In the genomic region with DNA sequence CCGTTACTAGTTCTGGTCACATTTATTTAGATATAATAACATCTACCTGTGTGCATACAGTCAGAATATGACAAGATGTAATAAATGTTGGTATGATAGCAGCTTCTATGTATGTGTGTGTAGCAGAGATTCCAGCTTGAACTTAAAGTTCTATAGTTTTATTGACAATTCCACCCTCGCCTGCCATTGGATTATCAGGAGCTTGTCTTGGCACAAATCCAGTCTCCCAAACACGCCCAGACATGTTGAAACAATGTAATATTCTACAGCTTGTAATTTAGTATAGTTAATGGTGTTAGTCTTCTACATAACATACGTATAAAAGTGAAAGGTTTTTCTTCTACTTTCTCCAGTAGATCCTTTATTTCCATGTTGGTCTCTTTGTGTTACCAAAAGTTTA, we compare ENCODE assay signal across 14 cellular contexts. TPM values are rescaled to one million over a fixed set of nuclear protein-coding genes. Genes with fewer than 3 reads are reported as not detected.
DNase-seq lines count a peak whose midpoint lies in the region; ATAC-seq and TF ChIP-seq lines count a peak whose summit lies in the region.
"Had no signal": no experiment of that assay in that cellular context is flagged by ENCODE, and none has a peak within 500 bp of the region (broad histone marks: within the 10 kb centered on the region; RNA-seq: fewer than 3 reads in every experiment).

No MANE protein-coding gene starts in this region.

- H3K36me3 ChIP-seq in brain microvascular endothelial cell (replicated peaks), result no peaks in the 10 kb centered on the region
- H3K36me3 ChIP-seq: pancreas, spleen had no signal

- TF ChIP-seq CTCF in brain microvascular endothelial cell (IDR thresholded peaks at IDR 0.05; ENCODE audit: low read depth, low read length, missing control alignments), result no peak
- no peak for TF ChIP-seq CTCF in lower leg skin (IDR thresholded peaks at IDR 0.05)

- in situ Hi-C loops in brain microvascular endothelial cell (cut with HindIII; ENCODE audit: low pct_ligation_motif_present, low sequenced_read_pairs), result no loop called here

- no peaks in the 10 kb centered on the region for H3K27me3 ChIP-seq in brain microvascular endothelial cell (replicated peaks)
- H3K27me3 ChIP-seq: pancreas, spleen had no signal

- no peak overlapping the region for H3K4me3 ChIP-seq in brain microvascular endothelial cell (ENCODE audit: low read depth, low read length)
- H3K4me3 ChIP-seq in lower leg skin (ENCODE audit: low read depth, poor library complexity, severe bottlenecking), result no peak overlapping the region
- H3K4me3 ChIP-seq: pancreas, spleen had no signal

- H3K27ac ChIP-seq in brain microvascular endothelial cell, result peak overlapping the region; percentile 83
- H3K27ac ChIP-seq: pancreas, spleen had no signal

- 49 to 56% methylated on average over 4 of the region's 4 CpGs for WGBS in lower leg skin, 2 donors

- intact Hi-C loops in lower leg skin (cut with DNase I; ENCODE audit: low total_unique reads), result no loop called here

- peak; percentile 19 for DNase-seq in DMS153 treated with DMSO at 0.1 percent for 48 hours (lab: John Stamatoyannopoulos, UW; ENCODE audit: unreplicated experiment)
- peak; percentile 82 for DNase-seq in LoVo (ENCODE audit: low spot score)
- DNase-seq in brain microvascular endothelial cell, result no peak
- peak; percentile 29 to 59 for DNase-seq in lung microvascular endothelial cell (ENCODE audit: low read depth in 2 of 2)
- no peak for DNase-seq in HCEC 1CT
- no peak for DNase-seq in lower leg skin (ENCODE audit: low spot score in 2 of 2)
- DNase-seq: activated naive CD4-positive, alpha-beta T cell; DMS53; endodermal cell; NCI-H2171 treated with DMSO at 0.1 percent for 48 hours; pancreas; spleen had no signal

- no peak for TF ChIP-seq POLR2A in lower leg skin (IDR thresholded peaks at IDR 0.05)

- ATAC-seq in HG03342 (IDR thresholded peaks at IDR 0.05; ENCODE audit: unreplicated experiment), result no peak
- ATAC-seq in GM19463 (IDR thresholded peaks at IDR 0.05; ENCODE audit: unreplicated experiment), result no peak
- ATAC-seq: pancreas had no signal

RNA-seq across cellular contexts. Expression of a gene that starts 44.4 kb away (rescaled TPM):
- 4.1 and 4.4 TPM in 2 replicates for total RNA-seq in lung microvascular endothelial cell
- 1 to 10 TPM in 3 of 4 donors, under 1 TPM in 1; 0.72 to 3.8 (median 3.1) TPM for total RNA-seq in lower leg skin

RNA-seq across cellular contexts. Expression of a gene that starts 49.7 kb away (rescaled TPM):
- total RNA-seq in lung microvascular endothelial cell (6.0 and 7.6 TPM in 2 replicates), lower leg skin (1 to 10 TPM; 4.8 to 6.1 (median 5.0) TPM)

Comparison
In these comparisons a context has a peak if more than half of its experiments do, and no peak if none do; other contexts are left out.
1. DNase-seq: peak in DMS153 treated with DMSO at 0.1 percent for 48 hours (single experiment), LoVo (single experiment) and lung microvascular endothelial cell (2 of 2); none in brain microvascular endothelial cell (single experiment), HCEC 1CT (single experiment) and lower leg skin (0 of 2).